13 cellular contexts compared by ENCODE assay signal in genomic region chr1:75745276-75745675, GRCh38. TPM values are rescaled to one million over a fixed set of nuclear protein-coding genes. Genes with fewer than 3 reads are reported as not detected.
A peak's percentile ranks its signal among the peaks of the same experiment; 100 is the strongest.
DNase-seq lines count a peak whose midpoint lies in the region; ATAC-seq and TF ChIP-seq lines count a peak whose summit lies in the region.
"Had no signal": no experiment of that assay in that cellular context is flagged by ENCODE, and none has a peak within 500 bp of the region (broad histone marks: within the 10 kb centered on the region; RNA-seq: fewer than 3 reads in every experiment).

No MANE protein-coding gene starts in this region.

- H3K4me3 ChIP-seq in GM12865 (ENCODE audit: low read depth, low read length), result no peak overlapping the region
- H3K4me3 ChIP-seq in right lobe of liver, result no peak overlapping the region

- H3K9me3 ChIP-seq in right lobe of liver, result no peaks in the 10 kb centered on the region

- ATAC-seq in GM21381 (IDR thresholded peaks at IDR 0.05; ENCODE audit: unreplicated experiment) (peak; percentile 79), HG03103 (IDR thresholded peaks at IDR 0.05; ENCODE audit: low read depth, unreplicated experiment) (peak; percentile 72), right lobe of liver (no peak)

- WGBS in right lobe of liver (ENCODE audit: insufficient coverage, low coverage, low lambda C conversion rate, missing lambda C conversion rate), result 69% methylated on average over 4 of the region's 4 CpGs

- no peak for TF ChIP-seq POLR2A in right lobe of liver (IDR thresholded peaks at IDR 0.05)

- no peaks in the 10 kb centered on the region for H3K4me1 ChIP-seq in right lobe of liver

- H3K27ac ChIP-seq in right lobe of liver, result no peak overlapping the region

- intact Hi-C loops in right lobe of liver (cut with DNase I), result no loop called here

- DNase-seq in GM12865 (ENCODE audit: low read depth) (peak; percentile 59), SIG-M5 (lab: John Stamatoyannopoulos, UW) (peak; percentile 77), right lobe of liver (no peak), NCI-H187 (lab: John Stamatoyannopoulos, UW) (no peak), HT-29 (ENCODE audit: low spot score) (no peak), NCI-H524 (lab: John Stamatoyannopoulos, UW) (no peak)
- DNase-seq: activated T-cell treated with anti-CD3 and anti-CD28 coated beads, Interleukin-2, amount 50 U/mL, for 24 hours; hypothalamus; naive B cell; NCI-H1436; stimulated activated CD4-positive, alpha-beta T cell treated with anti-CD3 and anti-CD28 coated beads, Interleukin-2, amount 100 ng/mL, for 48 hours had no signal

- H3K27me3 ChIP-seq in right lobe of liver, result no peaks in the 10 kb centered on the region

- H3K36me3 ChIP-seq in right lobe of liver, result peaks cover 0 to 55% (median 17%) of the 10 kb centered on the region in 4 donors

- TF ChIP-seq CTCF in GM12865 (IDR thresholded peaks at IDR 0.05; ENCODE audit: insufficient read depth, low read depth, low read length, missing control alignments), result no peak
- TF ChIP-seq CTCF in right lobe of liver (IDR thresholded peaks at IDR 0.05), result no peak

RNA-seq across cellular contexts. Expression of gene ACADM, which starts 20.8 kb away (rescaled TPM):
- total RNA-seq in right lobe of liver, result 100 to 1,000 TPM in 4 of 6 experiments, 10 to 100 TPM in 2; 71.9 to 168 (median 124) TPM
- 20.3 and 20.6 TPM in 2 replicates for total RNA-seq in HT-29 (2014; rRNA removed; shearing (Covaris generic))

RNA-seq across cellular contexts. Expression of gene RABGGTB, which starts 40.8 kb away (rescaled TPM):
- total RNA-seq in right lobe of liver, result 10 to 100 TPM; 34.1 to 47.8 (median 41.4) TPM
- 63.6 and 69.1 TPM in 2 replicates for total RNA-seq in HT-29 (2014; rRNA removed; shearing (Covaris generic))

RNA-seq across cellular contexts. Expression of gene MSH4, which starts 51.4 kb away (rescaled TPM):
- under 1 TPM in 4 of 6 experiments, not detected in 2; 0.05 to 0.09 (median 0.08) TPM for total RNA-seq in right lobe of liver
- total RNA-seq in HT-29 (2014; rRNA removed; shearing (Covaris generic)), result 0.05 and 0.16 TPM in 2 replicates

Comparison
In these comparisons a context has a peak if more than half of its experiments do, and no peak if none do; other contexts are left out.
1. DNase-seq: peak in GM12865 (single experiment) and SIG-M5 (single experiment); none in right lobe of liver (0 of 3), NCI-H187 (0 of 2), HT-29 (single experiment) and NCI-H524 (0 of 2).
2. ATAC-seq: peak in GM21381 (single experiment) and HG03103 (single experiment); none in right lobe of liver (0 of 4).